22 cellular contexts compared by ENCODE assay signal in genomic region chr22:40586781-40587180, GRCh38.
"Had no signal": no experiment of that assay in that cellular context is flagged by ENCODE, and none has a peak within 500 bp of the region (broad histone marks: within the 10 kb centered on the region; RNA-seq: fewer than 3 reads in every experiment).

No MANE protein-coding gene starts in this region.

- H3K4me3 ChIP-seq: esophagus muscularis mucosa, gastrocnemius medialis, heart right ventricle, psoas muscle, sigmoid colon, skin epidermis, suprapubic skin, thyroid gland, upper lobe of left lung, uterus had no signal

- DNase-seq: effector memory CD8-positive, alpha-beta T cell; gastrocnemius medialis; heart right ventricle; hypothalamus; islet precursor cell; mammary epithelial cell; natural killer cell; psoas muscle; retina; sigmoid colon; stimulated activated CD4-positive, alpha-beta T cell treated with anti-CD3 and anti-CD28 coated beads, Interleukin-2, amount 100 ng/mL, for 24 hours; stimulated activated CD4-positive, alpha-beta T cell treated with anti-CD3 and anti-CD28 coated beads, Interleukin-4, amount 100 ng/mL, for 4 hours; stimulated activated naive CD4-positive, alpha-beta T cell treated with Interleukin-2 at 50 U/mL for 16 hours; thyroid gland; uterus had no signal

- H3K36me3 Mint-ChIP-seq: natural killer cell had no signal

- H3K36me3 ChIP-seq: gastrocnemius medialis, sigmoid colon, thyroid gland, uterus had no signal

- H3K27ac Mint-ChIP-seq: dendritic cell treated with granulocyte-macrophage colony-stimulating factor and Interleukin-4, amounts not matched to agents 40 ng/mL and 50 ng/mL, for 4 days; effector memory CD8-positive, alpha-beta T cell had no signal

- H3K4me3 Mint-ChIP-seq: dendritic cell treated with granulocyte-macrophage colony-stimulating factor and Interleukin-4, amounts not matched to agents 40 ng/mL and 50 ng/mL, for 4 days; effector memory CD8-positive, alpha-beta T cell; natural killer cell had no signal

- H3K27me3 Mint-ChIP-seq: dendritic cell treated with granulocyte-macrophage colony-stimulating factor and Interleukin-4, amounts not matched to agents 40 ng/mL and 50 ng/mL, for 4 days; effector memory CD8-positive, alpha-beta T cell had no signal

- H3K27ac ChIP-seq: epithelial cell of prostate, esophagus muscularis mucosa, gastrocnemius medialis, heart right ventricle, psoas muscle, sigmoid colon, suprapubic skin, upper lobe of left lung, uterus had no signal

- H3K4me1 ChIP-seq: uterus had no signal

- H3K27me3 ChIP-seq: esophagus muscularis mucosa, gastrocnemius medialis, heart right ventricle, sigmoid colon, suprapubic skin, thyroid gland, upper lobe of left lung, uterus had no signal

- H3K9me3 ChIP-seq: esophagus muscularis mucosa, gastrocnemius medialis, heart right ventricle, psoas muscle, sigmoid colon, suprapubic skin, thyroid gland, upper lobe of left lung, uterus had no signal

- H3K9me3 Mint-ChIP-seq: dendritic cell treated with granulocyte-macrophage colony-stimulating factor and Interleukin-4, amounts not matched to agents 40 ng/mL and 50 ng/mL, for 4 days; effector memory CD8-positive, alpha-beta T cell; natural killer cell had no signal

- ATAC-seq: effector memory CD8-positive, alpha-beta T cell; gastrocnemius medialis; heart right ventricle; left lobe of liver; natural killer cell; psoas muscle had no signal
